ENCODE assay signal across 7 cellular contexts in genomic region chr18:14826981-14827380, GRCh38.
DNase-seq lines count a peak whose midpoint lies in the region; FAIRE-seq and TF ChIP-seq lines count a peak whose summit lies in the region.
"Not testable (repeated sequence)": the region's sequence is repeated elsewhere in the genome, so short reads cannot be mapped to it uniquely, and the experiment has no call there.

No MANE protein-coding gene starts in this region.

- H3K4me2 ChIP-seq in GM23248 (ENCODE audit: unreplicated experiment) = not testable (repeated sequence)

- H3F3A ChIP-seq in GM23248 (ENCODE audit: insufficient read depth) = not testable (repeated sequence)

- H3K36me3 ChIP-seq in GM23248 (ENCODE audit: low read depth) = not testable (repeated sequence)

- CTCF ChIA-PET in MCF 10A (lab: Yijun Ruan, JAX) = not testable (repeated sequence)

- FAIRE-seq in HTR-8/SVneo (lab: Jason Lieb, UNC) = peak; percentile 100

- H3K27ac ChIP-seq in GM23248 = not testable (repeated sequence)

- in situ Hi-C loops in GM23248 (cut with MboI) = not testable (repeated sequence)

- 8 to 20% methylated on average over 1 of the region's 1 CpG for WGBS in GM23248 (ENCODE audit: low coverage in 1 of 2, low lambda C conversion rate in 2 of 2, missing lambda C conversion rate in 2 of 2), 2 experiments

- not testable (repeated sequence) for H3K9ac ChIP-seq in GM23248

- not testable (repeated sequence) for H3K9me2 ChIP-seq in GM23248 (ENCODE audit: insufficient read depth)

- not testable (repeated sequence) for BruUV-seq in MCF 10A (replicated peaks; lab: Mats Ljungman, UMichigan)

- POLR2A ChIA-PET in MCF 10A (lab: Yijun Ruan, JAX) = not testable (repeated sequence)

- not testable (repeated sequence) for H3K9me3 ChIP-seq in GM23248 (ENCODE audit: low read depth)

- H3K4me3 Mint-ChIP-seq in MCF 10A (ENCODE audit: unreplicated experiment) = not testable (repeated sequence)

- not testable (repeated sequence) for H3K4me3 ChIP-seq in GM23248

- H3K27ac Mint-ChIP-seq in MCF 10A (ENCODE audit: low read depth, unreplicated experiment) = not testable (repeated sequence)

- DNase-seq in AG09319 (ENCODE audit: extremely low read depth, low read depth) (peak; percentile 73), GM23248 (peak; percentile 3), HTR-8/SVneo (ENCODE audit: insufficient read length, low spot score) (peak; percentile 20), RKO (ENCODE audit: low spot score) (peak; percentile 29), MCF 10A (ENCODE audit: unreplicated experiment) (peak; percentile 45), fibroblast of gingiva (ENCODE audit: low read depth) (peak; percentile 88), lung microvascular endothelial cell (ENCODE audit: low read depth in 2 of 2) (peak; percentile 0 to 75)

- not testable (repeated sequence) for H3K4me1 ChIP-seq in GM23248 (ENCODE audit: insufficient read depth)

- not testable (repeated sequence) for H3K79me2 ChIP-seq in GM23248 (ENCODE audit: insufficient read depth)

- not testable (repeated sequence) for TF ChIP-seq CTCF in AG09319 (IDR thresholded peaks at IDR 0.05; ENCODE audit: low read depth, low read length); MCF 10A (IDR thresholded peaks at IDR 0.05; ENCODE audit: unreplicated experiment)

- not testable (repeated sequence) for H3K36me3 Mint-ChIP-seq in MCF 10A (ENCODE audit: insufficient read depth, unreplicated experiment)

- not testable (repeated sequence) for H3K27me3 ChIP-seq in GM23248 (replicated peaks; ENCODE audit: insufficient read depth)

- not testable (repeated sequence) for H2AFZ ChIP-seq in GM23248

- not testable (repeated sequence) for H3K27me3 Mint-ChIP-seq in MCF 10A (ENCODE audit: insufficient read depth, unreplicated experiment)

- H3K9me3 Mint-ChIP-seq in MCF 10A (ENCODE audit: unreplicated experiment) = not testable (repeated sequence)

- not testable (repeated sequence) for H4K20me1 ChIP-seq in GM23248 (ENCODE audit: insufficient read depth)

- H3K4me1 Mint-ChIP-seq in MCF 10A (ENCODE audit: insufficient read depth, unreplicated experiment) = not testable (repeated sequence)

- intact Hi-C loops in MCF 10A (cut with micrococcal nuclease) = not testable (repeated sequence)

Comparison
In these comparisons a context has a peak if more than half of its experiments do, and no peak if none do; other contexts are left out.
1. DNase-seq: peak in every context shown above with its lines; median percentile 88 in fibroblast of gingiva; 73 in AG09319; 45 in MCF 10A; 38 in lung microvascular endothelial cell; 29 in RKO; 20 in HTR-8/SVneo; 3 in GM23248.